9 cellular contexts compared by ENCODE assay signal in the genomic region with DNA sequence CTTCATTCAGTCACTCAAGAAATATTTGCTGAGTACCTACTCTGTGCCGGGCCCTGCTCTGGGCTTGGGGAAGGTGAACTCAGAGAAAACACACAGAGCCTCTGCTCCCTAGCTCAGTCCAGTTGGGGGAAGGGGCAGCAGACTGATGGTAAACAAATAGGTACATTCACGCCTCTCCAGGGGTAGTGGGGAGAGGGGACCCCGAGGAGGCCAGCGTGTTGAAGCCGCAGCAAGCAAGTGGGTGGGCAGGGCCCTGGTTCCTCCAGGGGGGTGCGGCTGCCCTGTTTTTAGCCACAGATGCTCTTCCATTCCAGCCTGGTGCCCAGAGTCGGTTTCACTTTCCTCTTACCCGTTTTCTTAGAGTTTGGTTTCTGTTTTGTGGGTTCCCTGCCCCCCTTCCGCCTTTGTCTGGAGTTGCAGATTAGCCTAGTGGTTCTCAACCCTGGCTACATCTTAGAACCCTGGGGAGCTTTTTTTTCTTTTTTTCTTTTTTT. TPM values are rescaled to one million over a fixed set of nuclear protein-coding genes. Genes with fewer than 3 reads are reported as not detected.
DNase-seq lines count a peak whose midpoint lies in the region; ATAC-seq and TF ChIP-seq lines count a peak whose summit lies in the region.
"Had no signal": no experiment of that assay in that cellular context is flagged by ENCODE, and none has a peak within 500 bp of the region (broad histone marks: within the 10 kb centered on the region; RNA-seq: fewer than 3 reads in every experiment).

No MANE protein-coding gene starts in this region.

- TF ChIP-seq POLR2A in testis (IDR thresholded peaks at IDR 0.05) = no peak

- H3K27me3 ChIP-seq in fibroblast of lung (ENCODE audit: control insufficient read depth, insufficient read depth, low read length) (no peaks in the 10 kb centered on the region), testis (no peaks in the 10 kb centered on the region)

- TF ChIP-seq CTCF in fibroblast of lung (conservative IDR thresholded peaks at IDR 0.05 in 1 of 2, IDR thresholded peaks at IDR 0.05 in 1 of 2; ENCODE audit: low read depth in 1 of 2, low read length in 2 of 2) = no peak
- no peak for TF ChIP-seq CTCF in glutamatergic neuron (IDR thresholded peaks at IDR 0.05; ENCODE audit: partially characterized antibody, unreplicated experiment)
- TF ChIP-seq CTCF in testis (IDR thresholded peaks at IDR 0.05) = no peak

- H3K36me3 Mint-ChIP-seq in glutamatergic neuron (ENCODE audit: unreplicated experiment) = no peaks in the 10 kb centered on the region

- ATAC-seq in GM18868 (IDR thresholded peaks at IDR 0.05; ENCODE audit: unreplicated experiment) (peak; percentile 65), HG03439 (IDR thresholded peaks at IDR 0.05; ENCODE audit: unreplicated experiment) (peak; percentile 70)

- H3K27ac Mint-ChIP-seq in glutamatergic neuron (ENCODE audit: unreplicated experiment) = no peak overlapping the region

- intact Hi-C loops in testis (cut with DNase I; ENCODE audit: low total_unique reads) = no loop called here

- H4K20me1 ChIP-seq in fibroblast of lung (ENCODE audit: control insufficient read depth, extremely low read depth, insufficient read depth, low read length) = no peaks in the 10 kb centered on the region

- H3K79me2 ChIP-seq in fibroblast of lung (ENCODE audit: control insufficient read depth, insufficient read depth, low read length) = no peaks in the 10 kb centered on the region

- H3K4me3 ChIP-seq in fibroblast of lung (replicated peaks in 1 of 4; ENCODE audit: control extremely low read depth in 1 of 4, insufficient read depth in 1 of 4, low read depth in 3 of 4, low read length in 4 of 4) (no peak overlapping the region), testis (no peak overlapping the region)

- 68 to 70% methylated on average over 6 to 9 of the region's 9 CpGs for WGBS in testis, 2 donors

- H3K4me1 ChIP-seq in fibroblast of lung (ENCODE audit: control insufficient read depth, extremely low read depth, insufficient read depth, low read length) (no peaks in the 10 kb centered on the region), testis (peaks cover 14% of the 10 kb centered on the region)

- H3K9me3 Mint-ChIP-seq in glutamatergic neuron (ENCODE audit: unreplicated experiment) = no peaks in the 10 kb centered on the region

- H3K4me1 Mint-ChIP-seq in glutamatergic neuron (ENCODE audit: low read depth, unreplicated experiment) = no peaks in the 10 kb centered on the region

- peak; percentile 83 for DNase-seq in activated CD4-positive, alpha-beta T cell treated with anti-CD3 and anti-CD28 coated beads for 48 hours
- DNase-seq in fibroblast of lung (ENCODE audit: low read depth in 2 of 2) (peak in 1 of 2 donors; percentile 21), glutamatergic neuron (no peak), AG08395 (ENCODE audit: low spot score) (no peak), testis (no peak)
- DNase-seq in stimulated activated CD8-positive, alpha-beta memory T cell treated with anti-CD3 and anti-CD28 coated beads, Interleukin-12 subunit alpha, Interleukin-12 subunit beta, amount 100 ng/mL, for 24 hours (ENCODE audit: extremely low read depth) = peak; percentile 36

- H3K27ac ChIP-seq in fibroblast of lung (ENCODE audit: insufficient read depth, low read length) (no peak overlapping the region), testis (no peak overlapping the region)

- no peak overlapping the region for H3K9ac ChIP-seq in fibroblast of lung (ENCODE audit: insufficient read depth, low read length)

- H3K9me3 ChIP-seq in fibroblast of lung (ENCODE audit: control insufficient read depth, insufficient read depth, low read depth, low read length) (no peaks in the 10 kb centered on the region), testis (no peaks in the 10 kb centered on the region)

- H3K4me2 ChIP-seq in fibroblast of lung (ENCODE audit: extremely low read depth, insufficient read depth, low read length) = peak overlapping the region; percentile 40

- H3K4me3 Mint-ChIP-seq in glutamatergic neuron (ENCODE audit: unreplicated experiment) = no peak overlapping the region

- no peak overlapping the region for H2AFZ ChIP-seq in fibroblast of lung (ENCODE audit: low read length)

- H3K27me3 Mint-ChIP-seq in glutamatergic neuron (ENCODE audit: unreplicated experiment) = no peaks in the 10 kb centered on the region

- peaks cover 4% of the 10 kb centered on the region for H3K36me3 ChIP-seq in fibroblast of lung (ENCODE audit: control insufficient read depth, insufficient read depth, low read length)
- H3K36me3 ChIP-seq in testis (ENCODE audit: low read depth, missing control alignments) = no peaks in the 10 kb centered on the region

RNA-seq across cellular contexts. Expression of gene DRAP1, which starts 8.7 kb away (rescaled TPM):
- total RNA-seq in fibroblast of lung (155 and 300 TPM in 2 replicates), glutamatergic neuron (ENCODE audit: unreplicated experiment) (68.7 TPM), testis (100 to 1,000 TPM; 215 to 243 TPM)
- polyA plus RNA-seq in fibroblast of lung (130 and 275 TPM in 2 replicates), testis (ENCODE audit: insufficient read depth, low read depth, low replicate concordance) (304 TPM)
- 329 and 696 TPM in 2 replicates for polyA plus RNA-seq in fibroblast of lung (2012)
- 60.5 and 98.3 TPM in 2 replicates for polyA minus RNA-seq in fibroblast of lung (ENCODE audit: low replicate concordance)

RNA-seq across cellular contexts. Expression of gene C11orf68, which starts 9.1 kb away (rescaled TPM):
- total RNA-seq in fibroblast of lung (18.0 and 26.6 TPM in 2 replicates), glutamatergic neuron (ENCODE audit: unreplicated experiment) (24.7 TPM), testis (10 to 100 TPM; 54.4 to 54.8 TPM)
- polyA plus RNA-seq in fibroblast of lung (27.6 and 57.2 TPM in 2 replicates), testis (ENCODE audit: insufficient read depth, low read depth, low replicate concordance) (89.2 TPM)
- polyA plus RNA-seq in fibroblast of lung (2012) = 46.7 and 99.2 TPM in 2 replicates
- polyA minus RNA-seq in fibroblast of lung (ENCODE audit: low replicate concordance) = 68.3 and 159 TPM in 2 replicates

RNA-seq across cellular contexts. Expression of gene TSGA10IP, which starts 17.3 kb away (rescaled TPM):
- total RNA-seq in fibroblast of lung (0.17 TPM in 1 of 2 replicates, not detected in the other), glutamatergic neuron (ENCODE audit: unreplicated experiment) (not detected), testis (1 to 10 TPM; 5.4 to 5.5 TPM)
- polyA plus RNA-seq in fibroblast of lung (0.06 TPM in 1 of 2 replicates, not detected in the other), testis (ENCODE audit: insufficient read depth, low read depth, low replicate concordance) (17.8 TPM)
- polyA plus RNA-seq in fibroblast of lung (2012) = 0.18 TPM in 1 of 2 replicates, not detected in the other
- not detected in 2 replicates for polyA minus RNA-seq in fibroblast of lung (ENCODE audit: low replicate concordance)
- total RNA-seq: NCI-H460 had no signal

RNA-seq across cellular contexts. Expression of gene FOSL1, which starts 27.8 kb away (rescaled TPM):
- total RNA-seq in fibroblast of lung = 7.4 and 8.8 TPM in 2 replicates
- 3.5 and 26.9 TPM in 2 replicates for polyA plus RNA-seq in fibroblast of lung
- polyA plus RNA-seq in fibroblast of lung (2012) = 27.4 and 167 TPM in 2 replicates
- 54.5 and 239 TPM in 2 replicates for polyA minus RNA-seq in fibroblast of lung (ENCODE audit: low replicate concordance)
- total RNA-seq in glutamatergic neuron (ENCODE audit: unreplicated experiment) = not detected
- total RNA-seq in testis = 1 to 10 TPM; 1.7 to 2.0 TPM
- 1.7 TPM for polyA plus RNA-seq in testis (ENCODE audit: insufficient read depth, low read depth, low replicate concordance)

RNA-seq across cellular contexts. Expression of gene SART1, which starts 33.6 kb away (rescaled TPM):
- 39.0 and 43.3 TPM in 2 replicates for total RNA-seq in fibroblast of lung
- 17.4 and 23.9 TPM in 2 replicates for polyA plus RNA-seq in fibroblast of lung
- polyA plus RNA-seq in fibroblast of lung (2012) = 53.1 and 85.8 TPM in 2 replicates
- polyA minus RNA-seq in fibroblast of lung (ENCODE audit: low replicate concordance) = 26.5 and 51.3 TPM in 2 replicates
- total RNA-seq in glutamatergic neuron (ENCODE audit: unreplicated experiment) = 52.3 TPM
- 100 to 1,000 TPM in 1 of 2 donors, 10 to 100 TPM in 1; 81.1 to 102 TPM for total RNA-seq in testis
- 56.8 TPM for polyA plus RNA-seq in testis (ENCODE audit: insufficient read depth, low read depth, low replicate concordance)

Comparison
In these comparisons a context has a peak if more than half of its experiments do, and no peak if none do; other contexts are left out.
1. DNase-seq: peak in activated CD4-positive, alpha-beta T cell treated with anti-CD3 and anti-CD28 coated beads for 48 hours (single experiment) and stimulated activated CD8-positive, alpha-beta memory T cell treated with anti-CD3 and anti-CD28 coated beads, Interleukin-12 subunit alpha, Interleukin-12 subunit beta, amount 100 ng/mL, for 24 hours (single experiment); none in glutamatergic neuron (single experiment), AG08395 (single experiment) and testis (single experiment).